7 cellular contexts compared by ENCODE assay signal in the genomic region with DNA sequence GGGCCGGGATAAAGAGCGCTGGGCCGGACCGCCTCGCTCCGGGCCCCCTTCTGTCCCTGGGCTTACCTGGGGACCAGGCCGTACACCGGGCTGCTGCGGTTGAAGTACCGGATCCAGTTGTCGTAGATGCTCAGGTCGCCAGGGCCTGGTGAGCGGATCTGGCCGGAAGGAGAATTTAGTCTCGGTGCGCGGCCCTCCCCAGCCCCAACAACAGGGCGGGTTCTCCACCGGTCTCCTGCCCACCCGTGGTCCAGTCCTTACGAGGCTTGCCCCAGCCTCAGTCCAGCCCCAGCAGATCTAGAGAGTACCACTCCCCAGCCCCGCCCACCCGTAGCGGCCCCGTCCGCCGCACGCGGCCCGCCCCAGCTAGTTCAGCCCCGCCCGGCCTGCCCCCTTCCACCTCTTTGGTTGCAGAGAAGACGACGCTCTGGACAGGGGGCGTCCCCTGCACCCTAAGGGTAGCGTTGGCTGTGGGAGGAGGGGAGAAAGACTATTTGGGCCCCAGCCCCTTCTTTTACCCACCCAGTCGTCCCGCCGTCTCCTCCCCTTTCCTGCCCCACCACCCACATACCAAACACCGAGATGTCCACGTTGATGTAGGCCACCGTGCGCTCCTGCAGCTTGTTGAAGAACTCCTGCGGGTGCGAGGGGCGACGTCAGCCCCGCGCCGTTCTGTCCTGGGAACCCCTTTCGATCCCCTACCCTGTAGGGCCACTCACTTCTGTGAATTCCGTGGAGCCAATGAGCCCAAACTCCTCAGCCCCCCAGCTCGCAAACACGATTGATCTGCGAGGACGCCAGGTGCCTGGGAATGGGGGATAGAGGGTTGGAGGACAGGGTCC. TPM values are rescaled to one million over a fixed set of nuclear protein-coding genes. Genes with fewer than 3 reads are reported as not detected.
DNase-seq lines count a peak whose midpoint lies in the region; ATAC-seq and TF ChIP-seq lines count a peak whose summit lies in the region.
"Had no signal": no experiment of that assay in that cellular context is flagged by ENCODE, and none has a peak within 500 bp of the region (broad histone marks: within the 10 kb centered on the region; RNA-seq: fewer than 3 reads in every experiment).

No MANE protein-coding gene starts in this region.

- ATAC-seq in HG02678 (IDR thresholded peaks at IDR 0.05; ENCODE audit: unreplicated experiment) (no peak), HG03571 (IDR thresholded peaks at IDR 0.05; ENCODE audit: unreplicated experiment) (no peak)

- H3K9me3 ChIP-seq in ascending aorta (no peaks in the 10 kb centered on the region), muscle layer of colon (ENCODE audit: low read length) (no peaks in the 10 kb centered on the region)

- H3K27me3 ChIP-seq in ascending aorta (no peaks in the 10 kb centered on the region), muscle layer of colon (ENCODE audit: control insufficient read depth in 1 of 2, insufficient read depth in 2 of 2, low read length in 2 of 2) (peaks cover 0 to 1% of the 10 kb centered on the region in 2 donors)

- H3K4me1 ChIP-seq in ascending aorta (peaks cover 0 to 16% of the 10 kb centered on the region in 2 donors), muscle layer of colon (ENCODE audit: insufficient read depth, low read length) (peaks cover 16% of the 10 kb centered on the region)

- H3K36me3 ChIP-seq in ascending aorta (peaks cover 0 to 12% of the 10 kb centered on the region in 2 donors), muscle layer of colon (ENCODE audit: insufficient read depth, low read length) (peaks cover 11% of the 10 kb centered on the region)

- intact Hi-C loops in ascending aorta (cut with DNase I): loop anchor here (10.0 kb wide), 1 partner anchor 617 kb away; the partner anchor contains the start of gene RELA

- peak overlapping the region; percentile 14 to 62 for H3K27ac ChIP-seq in ascending aorta
- H3K27ac ChIP-seq in muscle layer of colon (ENCODE audit: low read depth, low read length): peak overlapping the region; percentile 65

- peak overlapping the region; percentile 65 to 69 for H3K4me3 ChIP-seq in ascending aorta
- H3K4me3 ChIP-seq in muscle layer of colon (ENCODE audit: low read depth in 1 of 2, low read length in 2 of 2): peak overlapping the region; percentile 58 to 72

- peak; percentile 25 for DNase-seq in EH (ENCODE audit: low read depth)
- DNase-seq in ascending aorta (ENCODE audit: low spot score in 2 of 2): no peak
- no peak for DNase-seq in SIG-M5 treated with dmso at 0.1 percent for 504 hours (lab: John Stamatoyannopoulos, UW; ENCODE audit: unreplicated experiment)
- DNase-seq: SHP77 treated with DMSO at 0.1 percent for 48 hours had no signal

- H3K9ac ChIP-seq in muscle layer of colon (ENCODE audit: low read length): peak overlapping the region; percentile 50

- TF ChIP-seq CTCF in ascending aorta (IDR thresholded peaks at IDR 0.05): no peak

RNA-seq across cellular contexts. Expression of gene SAC3D1, which starts 6.8 kb away (rescaled TPM):
- total RNA-seq in ascending aorta: 19.6 TPM

RNA-seq across cellular contexts. Expression of gene NAALADL1, which starts 10.6 kb away (rescaled TPM):
- 56.8 TPM for total RNA-seq in ascending aorta

RNA-seq across cellular contexts. Expression of gene SNX15, which starts 20.6 kb away (rescaled TPM):
- 25.1 TPM for total RNA-seq in ascending aorta

RNA-seq across cellular contexts. Expression of gene ARL2, which starts 33.8 kb away (rescaled TPM):
- total RNA-seq in ascending aorta: 187 TPM

RNA-seq across cellular contexts. Expression of gene CDCA5, which starts 36.0 kb away (rescaled TPM):
- total RNA-seq in ascending aorta: not detected
